Comparison of ENCODE assay signal across 9 cellular contexts in the genomic region with DNA sequence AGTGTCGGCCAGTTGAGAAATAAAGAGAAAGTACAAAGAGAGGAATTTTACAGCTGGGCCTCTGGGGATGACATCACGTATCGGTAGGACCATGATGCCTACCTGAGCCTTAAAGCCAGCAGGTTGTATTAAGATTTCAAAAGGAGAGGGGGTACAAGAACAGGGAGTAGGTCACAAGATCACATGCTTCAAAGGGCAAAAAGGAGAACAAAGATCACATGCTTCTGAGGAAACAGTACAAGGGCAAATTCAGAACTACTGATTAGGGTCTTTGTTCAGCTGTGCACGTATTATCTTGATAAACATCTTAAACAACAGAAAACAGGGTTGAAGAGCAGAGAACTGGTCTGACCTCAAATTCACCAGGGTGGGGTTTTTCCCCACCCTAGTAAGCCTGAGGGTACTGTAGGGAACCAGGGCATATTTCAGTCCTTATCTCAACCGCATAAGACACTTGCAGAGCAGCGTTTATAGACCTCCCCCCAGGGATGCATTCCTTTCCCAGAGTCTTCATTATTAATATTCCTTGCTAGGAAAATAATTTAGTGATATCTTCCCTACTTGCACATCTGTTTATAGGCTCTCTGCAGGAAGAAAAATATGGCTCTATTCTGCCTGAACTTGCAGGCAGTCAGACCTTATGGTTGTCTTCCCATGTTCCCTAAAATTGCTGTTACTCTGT. TPM values are rescaled to one million over a fixed set of nuclear protein-coding genes. Genes with fewer than 3 reads are reported as not detected.
A peak's percentile ranks its signal among the peaks of the same experiment; 100 is the strongest.
DNase-seq lines count a peak whose midpoint lies in the region; ATAC-seq and TF ChIP-seq lines count a peak whose summit lies in the region.
"Not testable (repeated sequence)": the region's sequence is repeated elsewhere in the genome, so short reads cannot be mapped to it uniquely, and the experiment has no call there.
"Had no signal": no experiment of that assay in that cellular context is flagged by ENCODE, and none has a peak within 500 bp of the region (broad histone marks: within the 10 kb centered on the region; RNA-seq: fewer than 3 reads in every experiment).

No MANE protein-coding gene starts in this region.

- not testable (repeated sequence) for H3K4me3 ChIP-seq in SK-N-MC; mesendoderm (ENCODE audit: low read length)

- POLR2A ChIA-PET in CD4-positive, alpha-beta T cell (lab: Charles Lee): interaction anchor here (0.7 kb wide), 1 partner anchor 164 kb away, joined by 3 read pairs; a partner anchor contains a TSS
- POLR2A ChIA-PET in WTC11 (lab: Charles Lee): not testable (repeated sequence)

- H3K4me1 ChIP-seq in mesendoderm (ENCODE audit: control insufficient read depth, low read depth, low read length): not testable (repeated sequence)

- H2AK5ac ChIP-seq in mesendoderm (ENCODE audit: low read length): not testable (repeated sequence)

- not testable (repeated sequence) for H3K4me2 ChIP-seq in mesendoderm (ENCODE audit: low read length)

- H4K8ac ChIP-seq in mesendoderm (ENCODE audit: low read depth, low read length): not testable (repeated sequence)

- CTCF ChIA-PET in CD4-positive, alpha-beta T cell (lab: Charles Lee): interaction anchor here (1.1 kb wide), 1 partner anchor 17 kb away, joined by 5 read pairs; no protein-coding TSS in a partner anchor
- CTCF ChIA-PET in WTC11 (lab: Charles Lee): not testable (repeated sequence)

- not testable (repeated sequence) for H3K18ac ChIP-seq in mesendoderm (ENCODE audit: low read length)

- H3K36me3 ChIP-seq in SK-N-MC (ENCODE audit: insufficient read depth, low read length); mesendoderm (ENCODE audit: control insufficient read depth, insufficient read depth, low read length): not testable (repeated sequence)

- not testable (repeated sequence) for H3K9ac ChIP-seq in SK-N-MC (ENCODE audit: insufficient read length); mesendoderm (ENCODE audit: low read length)

- H3K4ac ChIP-seq in mesendoderm (ENCODE audit: low read depth, low read length): not testable (repeated sequence)

- H3K4me3 Mint-ChIP-seq in CD4-positive, alpha-beta T cell: peak overlapping the region; percentile 44
- not testable (repeated sequence) for H3K4me3 Mint-ChIP-seq in WTC11; activated naive CD8-positive, alpha-beta T cell treated with anti-CD3 and anti-CD28 coated beads, Interleukin-2, amount 50 U/mL, for 24 hours
- H3K4me3 Mint-ChIP-seq in activated T-helper 17 cell treated with anti-CD3 and anti-CD28 coated beads, Interleukin-2, amount 50 U/mL, for 72 hours: peak overlapping the region; percentile 17
- peak overlapping the region; percentile 14 for H3K4me3 Mint-ChIP-seq in stimulated activated naive CD8-positive, alpha-beta T cell treated with anti-CD3 and anti-CD28 coated beads, Interleukin-15, amount 100 ng/mL, for 72 hours

- H3K27ac ChIP-seq in CD4-positive, alpha-beta T cell (ENCODE audit: low read depth, low read length); SK-N-MC; mesendoderm (ENCODE audit: low read depth, low read length): not testable (repeated sequence)

- not testable (repeated sequence) for ATAC-seq in CD4-positive, alpha-beta T cell (ENCODE audit: poor library complexity); WTC11; activated T-helper 17 cell treated with anti-CD3 and anti-CD28 coated beads, Interleukin-2, amount 50 U/mL, for 72 hours (replicated peaks); activated naive CD8-positive, alpha-beta T cell treated with anti-CD3 and anti-CD28 coated beads, Interleukin-2, amount 50 U/mL, for 24 hours; stimulated activated naive CD8-positive, alpha-beta T cell treated with anti-CD3 and anti-CD28 coated beads, Interleukin-15, amount 100 ng/mL, for 72 hours

- H3K79me2 ChIP-seq in mesendoderm (ENCODE audit: control insufficient read depth, insufficient read depth, low read length): not testable (repeated sequence)

- peaks cover 12% of the 10 kb centered on the region for H3K9me3 Mint-ChIP-seq in CD4-positive, alpha-beta T cell
- peaks cover 18% of the 10 kb centered on the region for H3K9me3 Mint-ChIP-seq in WTC11
- H3K9me3 Mint-ChIP-seq in activated T-helper 17 cell treated with anti-CD3 and anti-CD28 coated beads, Interleukin-2, amount 50 U/mL, for 72 hours; stimulated activated naive CD8-positive, alpha-beta T cell treated with anti-CD3 and anti-CD28 coated beads, Interleukin-15, amount 100 ng/mL, for 72 hours: not testable (repeated sequence)
- H3K9me3 Mint-ChIP-seq in activated naive CD8-positive, alpha-beta T cell treated with anti-CD3 and anti-CD28 coated beads, Interleukin-2, amount 50 U/mL, for 24 hours: peaks cover 15% of the 10 kb centered on the region

- H4K5ac ChIP-seq in mesendoderm (ENCODE audit: low read length): not testable (repeated sequence)

- not testable (repeated sequence) for H2BK5ac ChIP-seq in mesendoderm (ENCODE audit: low read length)

- TF ChIP-seq CTCF in CD4-positive, alpha-beta T cell (IDR thresholded peaks at IDR 0.05); WTC11 (IDR thresholded peaks at IDR 0.05): not testable (repeated sequence)

- H3K27ac Mint-ChIP-seq in CD4-positive, alpha-beta T cell: peak overlapping the region; percentile 54
- H3K27ac Mint-ChIP-seq in WTC11: peak overlapping the region; percentile 13; the same call in 1 of the 2 replicates
- peak overlapping the region; percentile 30 for H3K27ac Mint-ChIP-seq in activated T-helper 17 cell treated with anti-CD3 and anti-CD28 coated beads, Interleukin-2, amount 50 U/mL, for 72 hours
- peak overlapping the region; percentile 8 for H3K27ac Mint-ChIP-seq in activated naive CD8-positive, alpha-beta T cell treated with anti-CD3 and anti-CD28 coated beads, Interleukin-2, amount 50 U/mL, for 24 hours
- H3K27ac Mint-ChIP-seq in stimulated activated naive CD8-positive, alpha-beta T cell treated with anti-CD3 and anti-CD28 coated beads, Interleukin-15, amount 100 ng/mL, for 72 hours: peak overlapping the region in 1 of 2 donors; percentile 20

- H3K23ac ChIP-seq in mesendoderm (ENCODE audit: low read length): not testable (repeated sequence)

- peaks cover 64% of the 10 kb centered on the region for H3K36me3 Mint-ChIP-seq in CD4-positive, alpha-beta T cell (ENCODE audit: low read depth)
- not testable (repeated sequence) for H3K36me3 Mint-ChIP-seq in WTC11; activated T-helper 17 cell treated with anti-CD3 and anti-CD28 coated beads, Interleukin-2, amount 50 U/mL, for 72 hours (ENCODE audit: low read depth)
- peaks cover 47% of the 10 kb centered on the region for H3K36me3 Mint-ChIP-seq in activated naive CD8-positive, alpha-beta T cell treated with anti-CD3 and anti-CD28 coated beads, Interleukin-2, amount 50 U/mL, for 24 hours (ENCODE audit: low read depth)

- H3K27me3 ChIP-seq in CD4-positive, alpha-beta T cell (ENCODE audit: control insufficient read depth, insufficient read depth, low read length); mesendoderm (ENCODE audit: insufficient read depth, low read length, poor library complexity): not testable (repeated sequence)

- not testable (repeated sequence) for DNase-seq in CD4-positive, alpha-beta T cell; WTC11 (ENCODE audit: low spot score); activated naive CD8-positive, alpha-beta T cell treated with anti-CD3 and anti-CD28 coated beads, Interleukin-2, amount 50 U/mL, for 24 hours; stimulated activated naive CD8-positive, alpha-beta T cell treated with anti-CD3 and anti-CD28 coated beads, Interleukin-15, amount 100 ng/mL, for 72 hours
- DNase-seq in ELF-1 (ENCODE audit: low read depth, low spot score) (peak; percentile 5), SK-N-MC (ENCODE audit: low read depth, low spot score) (peak; percentile 51), mesendoderm (peak; percentile 11)

- no CpG with 5 or more reads among the region's 6 CpGs for WGBS in mesendoderm (ENCODE audit: extremely low coverage, insufficient coverage, low lambda C conversion rate)

- H2BK120ac ChIP-seq in mesendoderm (ENCODE audit: low read depth, low read length): not testable (repeated sequence)

- not testable (repeated sequence) for H2BK15ac ChIP-seq in mesendoderm (replicated peaks; ENCODE audit: low read depth)

- not testable (repeated sequence) for H3K79me1 ChIP-seq in mesendoderm (ENCODE audit: low read length)

- not testable (repeated sequence) for H3K27me3 Mint-ChIP-seq in CD4-positive, alpha-beta T cell; WTC11 (ENCODE audit: low read depth); activated T-helper 17 cell treated with anti-CD3 and anti-CD28 coated beads, Interleukin-2, amount 50 U/mL, for 72 hours; activated naive CD8-positive, alpha-beta T cell treated with anti-CD3 and anti-CD28 coated beads, Interleukin-2, amount 50 U/mL, for 24 hours; stimulated activated naive CD8-positive, alpha-beta T cell treated with anti-CD3 and anti-CD28 coated beads, Interleukin-15, amount 100 ng/mL, for 72 hours

- peaks cover 60% of the 10 kb centered on the region for H3K4me1 Mint-ChIP-seq in CD4-positive, alpha-beta T cell (ENCODE audit: low read depth)
- not testable (repeated sequence) for H3K4me1 Mint-ChIP-seq in WTC11
- peaks cover 21% of the 10 kb centered on the region for H3K4me1 Mint-ChIP-seq in activated T-helper 17 cell treated with anti-CD3 and anti-CD28 coated beads, Interleukin-2, amount 50 U/mL, for 72 hours
- peaks cover 60% of the 10 kb centered on the region for H3K4me1 Mint-ChIP-seq in activated naive CD8-positive, alpha-beta T cell treated with anti-CD3 and anti-CD28 coated beads, Interleukin-2, amount 50 U/mL, for 24 hours
- peaks cover 61% of the 10 kb centered on the region for H3K4me1 Mint-ChIP-seq in stimulated activated naive CD8-positive, alpha-beta T cell treated with anti-CD3 and anti-CD28 coated beads, Interleukin-15, amount 100 ng/mL, for 72 hours

- not testable (repeated sequence) for H3K56ac ChIP-seq in mesendoderm (ENCODE audit: low read length)

- intact Hi-C loops in CD4-positive, alpha-beta T cell (cut with DNase I, micrococcal nuclease): not testable (repeated sequence)

- not testable (repeated sequence) for H3K9me3 ChIP-seq in CD4-positive, alpha-beta T cell (ENCODE audit: control insufficient read depth, low read length); SK-N-MC (ENCODE audit: low read depth, low read length)

RNA-seq across cellular contexts. Expression of a gene that starts 40.8 kb away (rescaled TPM):
- 100 to 1,000 TPM; 103 to 106 TPM for total RNA-seq in CD4-positive, alpha-beta T cell
- total RNA-seq in WTC11 (2021): 9.4 to 9.6 TPM (median 9.5 TPM) in 3 replicates
- total RNA-seq in activated T-helper 17 cell treated with anti-CD3 and anti-CD28 coated beads, Interleukin-2, amount 50 U/mL, for 72 hours: 10 to 100 TPM; 23.0 to 25.5 TPM
- polyA plus RNA-seq in mesendoderm (2013, experiment 1 of 2): 10.2 TPM
- polyA plus RNA-seq in mesendoderm (2013, experiment 2 of 2): 9.6 TPM
- total RNA-seq: GM23248 had no signal
- polyA plus RNA-seq: GM23248 had no signal
